Comparison of ENCODE assay signal across 19 cellular contexts in genomic region chr6:39855356-39855995, GRCh38.
DNase-seq lines count a peak whose midpoint lies in the region; ATAC-seq and TF ChIP-seq lines count a peak whose summit lies in the region.
"Had no signal": no experiment of that assay in that cellular context is flagged by ENCODE, and none has a peak within 500 bp of the region (broad histone marks: within the 10 kb centered on the region; RNA-seq: fewer than 3 reads in every experiment).

No MANE protein-coding gene starts in this region.

- no peak for TF ChIP-seq CTCF in HFFc6 (IDR thresholded peaks at IDR 0.05)
- no peak for TF ChIP-seq CTCF in coronary artery (IDR thresholded peaks at IDR 0.05)

- DNase-seq in HFFc6 (peak; percentile 10), coronary artery (ENCODE audit: low spot score) (no peak), mesenchymal stem cell (peak; percentile 38), DMS79 (lab: John Stamatoyannopoulos, UW) (no peak), iPS-NIHi11 (ENCODE audit: low spot score) (no peak)
- DNase-seq in activated CD4-positive, alpha-beta T cell treated with anti-CD3 and anti-CD28 coated beads for 36 hours = no peak
- DNase-seq in CD4-positive, alpha-beta memory T cell = no peak
- DNase-seq: amygdala; DMS153; hypothalamus; NCI-H2171; NCI-H774; retina; stimulated activated CD4-positive, alpha-beta T cell treated with anti-CD3 and anti-CD28 coated beads, Interleukin-2, amount 100 ng/mL, for 48 hours had no signal

- H2BK5ac ChIP-seq in mesenchymal stem cell (ENCODE audit: low read depth, low read length, poor library complexity, severe bottlenecking) = no peak overlapping the region

- no peaks in the 10 kb centered on the region for H3K9me3 ChIP-seq in mesenchymal stem cell (ENCODE audit: control insufficient read depth, low read length)
- H3K9me3 ChIP-seq in CD4-positive, alpha-beta memory T cell (ENCODE audit: control insufficient read depth in 1 of 2, low read length in 2 of 2) = no peaks in the 10 kb centered on the region
- H3K9me3 ChIP-seq: BLaER1, neutrophil had no signal

- no peak overlapping the region for H2AFZ ChIP-seq in mesenchymal stem cell (ENCODE audit: low read depth, low read length)

- no peak for ATAC-seq in activated CD4-positive, alpha-beta T cell treated with anti-CD3 and anti-CD28 coated beads for 36 hours
- ATAC-seq: K562 had no signal

- H3K4me3 ChIP-seq in coronary artery = peak overlapping the region; percentile 45
- no peak overlapping the region for H3K4me3 ChIP-seq in mesenchymal stem cell (ENCODE audit: insufficient read depth in 1 of 2, low read depth in 1 of 2, low read length in 2 of 2)
- H3K4me3 ChIP-seq in CD4-positive, alpha-beta memory T cell (ENCODE audit: low read length in 2 of 2) = no peak overlapping the region
- H3K4me3 ChIP-seq: BLaER1, K562 had no signal

- no peak overlapping the region for H4K91ac ChIP-seq in mesenchymal stem cell (ENCODE audit: low read length)

- no peak overlapping the region for H3K4ac ChIP-seq in mesenchymal stem cell (ENCODE audit: low read depth in 1 of 2, low read length in 2 of 2)

- H2BK15ac ChIP-seq in mesenchymal stem cell (ENCODE audit: low read depth, poor library complexity, severe bottlenecking) = no peak overlapping the region

- H3K27me3 Mint-ChIP-seq in HFFc6 (ENCODE audit: insufficient read depth) = peaks cover 21% of the 10 kb centered on the region
- H3K27me3 Mint-ChIP-seq in activated CD4-positive, alpha-beta T cell treated with anti-CD3 and anti-CD28 coated beads for 36 hours = peaks cover 7% of the 10 kb centered on the region
- H3K27me3 Mint-ChIP-seq in CD4-positive, alpha-beta memory T cell = peaks cover 5 to 10% of the 10 kb centered on the region in 2 donors

- peak overlapping the region; percentile 46 to 95 for H3K27ac ChIP-seq in coronary artery
- peak overlapping the region; percentile 30 for H3K27ac ChIP-seq in mesenchymal stem cell (ENCODE audit: low read length, poor library complexity, severe bottlenecking)
- H3K27ac ChIP-seq in temporal lobe (ENCODE audit: low read depth, low read length) = peak overlapping the region; percentile 59
- no peak overlapping the region for H3K27ac ChIP-seq in CD4-positive, alpha-beta memory T cell (ENCODE audit: low read depth, low read length)
- H3K27ac ChIP-seq: BLaER1, HL-60, neutrophil had no signal

- CTCF ChIA-PET in activated CD4-positive, alpha-beta T cell treated with anti-CD3 and anti-CD28 coated beads for 36 hours (lab: Charles Lee) = interaction anchor here (5.2 kb wide), 1 partner anchor 10 kb away, joined by 30 read pairs; no protein-coding TSS in a partner anchor
- CTCF ChIA-PET in CD4-positive, alpha-beta memory T cell (lab: Charles Lee; ENCODE audit: partially characterized antibody) = interaction anchor here (1.1 kb wide), 1 partner anchor 11 kb away, joined by 7 read pairs; no protein-coding TSS in a partner anchor

- 84% methylated on average over 7 of the region's 7 CpGs for WGBS in mesenchymal stem cell

- H3K9ac ChIP-seq in mesenchymal stem cell (ENCODE audit: low read length) = no peak overlapping the region
- H3K9ac ChIP-seq: BLaER1 had no signal

- peak overlapping the region in 1 of 2 experiments; percentile 61 for H3K18ac ChIP-seq in mesenchymal stem cell (ENCODE audit: low read depth in 1 of 2, low read length in 2 of 2)

- no peaks in the 10 kb centered on the region for H3K27me3 ChIP-seq in mesenchymal stem cell (ENCODE audit: control insufficient read depth in 1 of 2, insufficient read depth in 1 of 2, low read length in 2 of 2)
- H3K27me3 ChIP-seq in CD4-positive, alpha-beta memory T cell (ENCODE audit: insufficient read depth, low read length) = no peaks in the 10 kb centered on the region
- H3K27me3 ChIP-seq: BLaER1 had no signal

- H2AK5ac ChIP-seq in mesenchymal stem cell (ENCODE audit: low read length, severe bottlenecking) = peak overlapping the region; percentile 15

- H2BK120ac ChIP-seq in mesenchymal stem cell (ENCODE audit: low read depth, low read length) = no peak overlapping the region

- peak overlapping the region; percentile 47 for H3K27ac Mint-ChIP-seq in HFFc6
- H3K27ac Mint-ChIP-seq in activated CD4-positive, alpha-beta T cell treated with anti-CD3 and anti-CD28 coated beads for 36 hours = no peak overlapping the region
- H3K27ac Mint-ChIP-seq in CD4-positive, alpha-beta memory T cell = no peak overlapping the region

- H3K4me2 ChIP-seq in mesenchymal stem cell (ENCODE audit: low read length, poor library complexity, severe bottlenecking) = no peak overlapping the region
- H3K4me2 ChIP-seq: BLaER1 had no signal

- H3K4me1 ChIP-seq in mesenchymal stem cell (ENCODE audit: control insufficient read depth, insufficient read depth, low read depth, low read length) = peaks cover 17% of the 10 kb centered on the region
- no peaks in the 10 kb centered on the region for H3K4me1 ChIP-seq in CD4-positive, alpha-beta memory T cell (ENCODE audit: insufficient read depth, low read length)
- H3K4me1 ChIP-seq: BLaER1 had no signal

- no peaks in the 10 kb centered on the region for H3K36me3 Mint-ChIP-seq in HFFc6 (ENCODE audit: low read depth)
- no peaks in the 10 kb centered on the region for H3K36me3 Mint-ChIP-seq in activated CD4-positive, alpha-beta T cell treated with anti-CD3 and anti-CD28 coated beads for 36 hours (ENCODE audit: low read depth)
- H3K36me3 Mint-ChIP-seq in CD4-positive, alpha-beta memory T cell = no peaks in the 10 kb centered on the region

- intact Hi-C loops in activated CD4-positive, alpha-beta T cell treated with anti-CD3 and anti-CD28 coated beads for 36 hours (cut with DNase I, micrococcal nuclease) = no loop called here
- intact Hi-C loops in CD4-positive, alpha-beta memory T cell (cut with micrococcal nuclease) = no loop called here

- POLR2A ChIA-PET in activated CD4-positive, alpha-beta T cell treated with anti-CD3 and anti-CD28 coated beads for 36 hours (lab: Charles Lee) = no interaction called here
- POLR2A ChIA-PET in CD4-positive, alpha-beta memory T cell (lab: Charles Lee; ENCODE audit: partially characterized antibody) = no interaction called here

- H2BK12ac ChIP-seq in mesenchymal stem cell (ENCODE audit: low read length in 2 of 2) = peak overlapping the region in 1 of 2 experiments; percentile 45

- peaks cover 28% of the 10 kb centered on the region for H3K4me1 Mint-ChIP-seq in HFFc6 (ENCODE audit: low read depth)
- H3K4me1 Mint-ChIP-seq in activated CD4-positive, alpha-beta T cell treated with anti-CD3 and anti-CD28 coated beads for 36 hours = no peaks in the 10 kb centered on the region
- H3K4me1 Mint-ChIP-seq in CD4-positive, alpha-beta memory T cell = no peaks in the 10 kb centered on the region

- no peak overlapping the region for H3K23ac ChIP-seq in mesenchymal stem cell (ENCODE audit: low read length in 2 of 2)

- H3K4me3 Mint-ChIP-seq in HFFc6 = no peak overlapping the region
- no peak overlapping the region for H3K4me3 Mint-ChIP-seq in activated CD4-positive, alpha-beta T cell treated with anti-CD3 and anti-CD28 coated beads for 36 hours
- H3K4me3 Mint-ChIP-seq in CD4-positive, alpha-beta memory T cell = no peak overlapping the region

- H3K9me3 Mint-ChIP-seq in HFFc6 = no peaks in the 10 kb centered on the region
- H3K9me3 Mint-ChIP-seq in activated CD4-positive, alpha-beta T cell treated with anti-CD3 and anti-CD28 coated beads for 36 hours (ENCODE audit: low read depth) = no peaks in the 10 kb centered on the region
- no peaks in the 10 kb centered on the region for H3K9me3 Mint-ChIP-seq in CD4-positive, alpha-beta memory T cell

- peaks cover 16 to 17% of the 10 kb centered on the region in 2 experiments for H3K36me3 ChIP-seq in mesenchymal stem cell (ENCODE audit: control insufficient read depth in 1 of 2, insufficient read depth in 2 of 2, low read depth in 1 of 2, low read length in 2 of 2)
- no peaks in the 10 kb centered on the region for H3K36me3 ChIP-seq in CD4-positive, alpha-beta memory T cell (ENCODE audit: insufficient read depth, low read length)
- H3K36me3 ChIP-seq: BLaER1 had no signal

- no peak overlapping the region for H4K8ac ChIP-seq in mesenchymal stem cell (ENCODE audit: low read length)

- H3K79me1 ChIP-seq in mesenchymal stem cell (replicated peaks; ENCODE audit: low read length, poor library complexity, severe bottlenecking) = peaks cover 6% of the 10 kb centered on the region

- H3K14ac ChIP-seq in mesenchymal stem cell (ENCODE audit: low read length in 2 of 2) = no peak overlapping the region

Comparison
In these comparisons a context has a peak if more than half of its experiments do, and no peak if none do; other contexts are left out.
1. DNase-seq: peak in HFFc6 (single experiment) and mesenchymal stem cell (single experiment); none in coronary artery (single experiment), DMS79 (single experiment), iPS-NIHi11 (single experiment), activated CD4-positive, alpha-beta T cell treated with anti-CD3 and anti-CD28 coated beads for 36 hours (single experiment) and CD4-positive, alpha-beta memory T cell (0 of 5).